Comparison of ENCODE assay signal across 14 cellular contexts in the genomic region with DNA sequence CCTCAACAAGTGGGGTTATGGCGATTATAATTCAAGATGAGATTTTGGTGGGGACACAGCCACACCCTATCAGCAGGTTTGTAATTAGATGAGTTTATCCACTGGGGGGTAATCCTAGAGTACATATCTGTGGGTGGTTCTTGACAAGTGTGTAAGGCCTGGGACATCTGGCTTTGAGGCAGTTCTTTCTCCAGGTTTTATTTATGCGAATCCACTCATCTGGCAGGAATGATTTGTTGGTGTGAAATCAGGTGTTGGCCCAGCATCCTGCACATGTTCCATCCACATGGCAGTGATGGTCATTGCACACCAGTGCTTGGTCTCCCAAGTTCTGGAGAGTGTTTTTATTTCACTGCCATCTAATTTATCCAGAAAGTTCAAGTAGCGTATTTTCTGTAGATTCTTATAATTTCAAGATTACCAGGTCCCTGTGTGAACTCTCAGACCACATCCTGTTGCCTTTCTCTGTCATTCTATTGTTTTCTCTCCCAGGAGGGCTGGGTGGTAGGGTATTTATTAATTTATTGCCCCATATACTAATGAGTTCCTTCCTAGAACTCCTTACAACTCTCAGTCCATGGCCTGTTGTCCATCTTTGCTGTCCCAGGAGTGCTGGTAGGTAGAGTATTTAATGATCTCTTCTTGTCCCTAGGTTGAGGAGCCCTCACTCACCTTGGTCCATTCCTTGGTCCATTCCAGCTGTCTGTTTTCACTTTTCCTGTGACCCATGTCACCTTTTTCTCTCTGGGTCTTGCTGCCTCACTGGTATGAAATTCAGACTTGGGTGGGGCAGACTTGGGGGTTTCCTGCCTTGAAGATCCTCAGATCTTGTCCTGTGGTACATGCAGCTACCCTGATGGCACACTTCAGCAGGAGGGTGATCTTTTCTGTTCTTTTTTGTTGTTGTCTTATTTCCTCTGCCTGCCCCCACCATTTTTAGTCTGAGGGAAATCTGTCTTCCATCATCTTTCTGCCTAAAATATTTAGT. TPM values are rescaled to one million over a fixed set of nuclear protein-coding genes. Genes with fewer than 3 reads are reported as not detected.
DNase-seq lines count a peak whose midpoint lies in the region; ATAC-seq, FAIRE-seq and TF ChIP-seq lines count a peak whose summit lies in the region.
"Had no signal": no experiment of that assay in that cellular context is flagged by ENCODE, and none has a peak within 500 bp of the region (broad histone marks: within the 10 kb centered on the region; RNA-seq: fewer than 3 reads in every experiment).

No MANE protein-coding gene starts in this region.

- H3K27me3 ChIP-seq in BLaER1 (no peaks in the 10 kb centered on the region), K562 (ENCODE audit: control insufficient read depth in 2 of 2, insufficient read depth in 2 of 2, low read length in 2 of 2) (no peaks in the 10 kb centered on the region)
- H3K27me3 ChIP-seq: esophagus squamous epithelium, testis had no signal

- H3K4me1 ChIP-seq in BLaER1 (peaks cover 16% of the 10 kb centered on the region), K562 (replicated peaks in 1 of 2; ENCODE audit: control insufficient read depth in 2 of 2, insufficient read depth in 2 of 2, low read length in 2 of 2) (peaks cover 0 to 7% of the 10 kb centered on the region in 2 experiments; a peak in 2 of 5 replicates)
- H3K4me1 ChIP-seq: testis had no signal

- TF ChIP-seq POLR2A in K562 (conservative IDR thresholded peaks at IDR 0.05), result no peak

- H2AFZ ChIP-seq in K562 (ENCODE audit: low read depth, low read length), result no peak overlapping the region

- peak overlapping the region; percentile 52 for H3K4me2 ChIP-seq in BLaER1
- no peak overlapping the region for H3K4me2 ChIP-seq in K562 (ENCODE audit: insufficient read depth, low read length)

- H3K36me3 ChIP-seq in BLaER1 (peaks cover 77% of the 10 kb centered on the region), K562 (ENCODE audit: control insufficient read depth, insufficient read depth, low read length) (peaks cover 22% of the 10 kb centered on the region; the same call in 2 of the 3 replicates)

- in situ Hi-C loops in K562 (cut with MboI), result no loop called here

- no peak for TF ChIP-seq CTCF in K562 (IDR thresholded peaks at IDR 0.05 in 2 of 3, conservative IDR thresholded peaks at IDR 0.05 in 1 of 3; ENCODE audit: insufficient read depth in 2 of 3, low read depth in 1 of 3, low read length in 3 of 3)

- no peaks in the 10 kb centered on the region for H3K9me1 ChIP-seq in K562 (ENCODE audit: control insufficient read depth, insufficient read depth, low read length)

- H3K27ac ChIP-seq in BLaER1, result no peak overlapping the region
- H3K27ac ChIP-seq in K562 (ENCODE audit: extremely low read depth, low read depth, low read length), result no peak overlapping the region
- H3K27ac ChIP-seq: esophagus squamous epithelium, testis had no signal

- no peak for TF ChIP-seq RAD21 in K562 (CRISPR knock-in tag; conservative IDR thresholded peaks at IDR 0.05 in 1 of 2, IDR thresholded peaks at IDR 0.05 in 1 of 2)

- H3K79me2 ChIP-seq in K562 (ENCODE audit: control insufficient read depth, insufficient read depth, low read length), result peaks cover 55% of the 10 kb centered on the region

- H3K9me3 ChIP-seq in BLaER1 (peaks cover 21% of the 10 kb centered on the region), K562 (replicated peaks; ENCODE audit: control insufficient read depth, insufficient read depth, low read depth, low read length) (no peaks in the 10 kb centered on the region)
- H3K9me3 ChIP-seq: esophagus squamous epithelium, testis had no signal

- peaks cover 40% of the 10 kb centered on the region for H4K20me1 ChIP-seq in BLaER1
- 0 out of 2 replicates have a peak, but pooled peaks cover 3% of the 10 kb centered on the region for H4K20me1 ChIP-seq in K562 (replicated peaks; ENCODE audit: control insufficient read depth, insufficient read depth, low read length)

- DNase-seq in GM19239 (ENCODE audit: insufficient read length, low spot score), result no peak
- DNase-seq in K562 (ENCODE audit: extremely low read depth in 1 of 4, low spot score in 3 of 4), result no peak
- no peak for DNase-seq in stimulated activated CD4-positive, alpha-beta T cell treated with anti-CD3 and anti-CD28 coated beads, Interleukin-15, amount 100 ng/mL, for 24 hours
- no peak for DNase-seq in amniotic stem cell (lab: John Stamatoyannopoulos, UW)
- DNase-seq in HCEC 1CT, result no peak
- DNase-seq: esophagus squamous epithelium, NCI-H2171, testis had no signal

- peak; percentile 78 for ATAC-seq in HG03571 (IDR thresholded peaks at IDR 0.05; ENCODE audit: unreplicated experiment)
- ATAC-seq in K562, result peak; percentile 21; the same call in 1 of the 3 replicates
- no peak for ATAC-seq in HG03039 (IDR thresholded peaks at IDR 0.05; ENCODE audit: unreplicated experiment)
- ATAC-seq: left lobe of liver had no signal

- intact Hi-C loops in K562 (cut with micrococcal nuclease), result no loop called here

- no peak overlapping the region for H3K4me3 ChIP-seq in BLaER1
- no peak overlapping the region for H3K4me3 ChIP-seq in K562
- H3K4me3 ChIP-seq: esophagus squamous epithelium, skin epidermis, testis had no signal

- BruUV-seq in K562 (replicated peaks; lab: Mats Ljungman, UMichigan), result no TSS peak

- CTCF ChIA-PET in K562 (lab: Yijun Ruan, JAX; ENCODE audit: low intra/inter-chr PET ratio), result no interaction called here

- FAIRE-seq in GM19239 (lab: Jason Lieb, UNC) (peak; percentile 76), K562 (lab: Jason Lieb, UNC) (no peak)
- FAIRE-seq: D721Med had no signal

- POLR2A ChIA-PET in K562 (lab: Yijun Ruan, JAX), result interaction anchor here (0.6 to 1.1 kb wide), 3 partner anchors 9 to 46 kb away, joined by 3 read pairs; no protein-coding TSS in a partner anchor

- H3K9ac ChIP-seq in BLaER1 (no peak overlapping the region), K562 (ENCODE audit: insufficient read depth in 1 of 2, low read depth in 2 of 2, low read length in 2 of 2) (no peak overlapping the region)

- WGBS in K562 (ENCODE audit: insufficient coverage, low coverage, missing lambda C conversion rate), result 75% methylated on average over 3 of the region's 3 CpGs

- TF ChIP-seq EP300 in K562 (IDR thresholded peaks at IDR 0.05; ENCODE audit: low read length), result no peak

TF ChIP-seq in K562, 482 proteins besides CTCF, POLR2A, EP300 and RAD21 (continues in another document):
- TF ChIP-seq U2AF1 (optimal IDR thresholded peaks at IDR 0.05; ENCODE audit: low read depth, low read length), result no peak
- TF ChIP-seq, protein P1, sequence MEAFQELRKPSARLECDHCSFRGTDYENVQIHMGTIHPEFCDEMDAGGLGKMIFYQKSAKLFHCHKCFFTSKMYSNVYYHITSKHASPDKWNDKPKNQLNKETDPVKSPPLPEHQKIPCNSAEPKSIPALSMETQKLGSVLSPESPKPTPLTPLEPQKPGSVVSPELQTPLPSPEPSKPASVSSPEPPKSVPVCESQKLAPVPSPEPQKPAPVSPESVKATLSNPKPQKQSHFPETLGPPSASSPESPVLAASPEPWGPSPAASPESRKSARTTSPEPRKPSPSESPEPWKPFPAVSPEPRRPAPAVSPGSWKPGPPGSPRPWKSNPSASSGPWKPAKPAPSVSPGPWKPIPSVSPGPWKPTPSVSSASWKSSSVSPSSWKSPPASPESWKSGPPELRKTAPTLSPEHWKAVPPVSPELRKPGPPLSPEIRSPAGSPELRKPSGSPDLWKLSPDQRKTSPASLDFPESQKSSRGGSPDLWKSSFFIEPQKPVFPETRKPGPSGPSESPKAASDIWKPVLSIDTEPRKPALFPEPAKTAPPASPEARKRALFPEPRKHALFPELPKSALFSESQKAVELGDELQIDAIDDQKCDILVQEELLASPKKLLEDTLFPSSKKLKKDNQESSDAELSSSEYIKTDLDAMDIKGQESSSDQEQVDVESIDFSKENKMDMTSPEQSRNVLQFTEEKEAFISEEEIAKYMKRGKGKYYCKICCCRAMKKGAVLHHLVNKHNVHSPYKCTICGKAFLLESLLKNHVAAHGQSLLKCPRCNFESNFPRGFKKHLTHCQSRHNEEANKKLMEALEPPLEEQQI (IDR thresholded peaks at IDR 0.05), result no peak
- no peak for TF ChIP-seq TAF9B (IDR thresholded peaks at IDR 0.05; ENCODE audit: partially characterized antibody)
- TF ChIP-seq YBX1 (IDR thresholded peaks at IDR 0.05), result no peak
- no peak for TF ChIP-seq FUS (optimal IDR thresholded peaks at IDR 0.05; ENCODE audit: low read depth, low read length)
- TF ChIP-seq, protein P2, sequence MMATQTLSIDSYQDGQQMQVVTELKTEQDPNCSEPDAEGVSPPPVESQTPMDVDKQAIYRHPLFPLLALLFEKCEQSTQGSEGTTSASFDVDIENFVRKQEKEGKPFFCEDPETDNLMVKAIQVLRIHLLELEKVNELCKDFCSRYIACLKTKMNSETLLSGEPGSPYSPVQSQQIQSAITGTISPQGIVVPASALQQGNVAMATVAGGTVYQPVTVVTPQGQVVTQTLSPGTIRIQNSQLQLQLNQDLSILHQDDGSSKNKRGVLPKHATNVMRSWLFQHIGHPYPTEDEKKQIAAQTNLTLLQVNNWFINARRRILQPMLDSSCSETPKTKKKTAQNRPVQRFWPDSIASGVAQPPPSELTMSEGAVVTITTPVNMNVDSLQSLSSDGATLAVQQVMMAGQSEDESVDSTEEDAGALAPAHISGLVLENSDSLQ (IDR thresholded peaks at IDR 0.05), result no peak
- TF ChIP-seq ZNF134 (CRISPR knock-in tag; conservative IDR thresholded peaks at IDR 0.05), result no peak
- TF ChIP-seq COPS2 (conservative IDR thresholded peaks at IDR 0.05), result no peak

RNA-seq across cellular contexts. Expression of a gene that starts 10.5 kb away (rescaled TPM):
- total RNA-seq in K562 (2011; cell fraction: chromatin; rRNA removed; ENCODE audit: low replicate concordance), result 8.4 and 9.2 TPM in 2 replicates
- total RNA-seq in K562 (2011; cell fraction: nucleolus; rRNA removed), result 8.0 and 11.1 TPM in 2 replicates
- total RNA-seq in K562 (2011; cell fraction: nucleoplasm; rRNA removed), result 10.6 and 21.0 TPM in 2 replicates
- total RNA-seq in K562 (2014; rRNA removed) (7.7 and 9.7 TPM in 2 replicates), K562 (2014; rRNA removed; fragmentation: Illumina TruSeq; extraction: Trizol) (25.7 and 27.1 TPM in 2 replicates), K562 (2015; rRNA removed; fragmentation: Illumina TruSeq; extraction: Trizol) (21.5 and 25.6 TPM in 2 replicates), K562 (2021) (25.9 and 26.1 TPM in 2 replicates)
- polyA plus RNA-seq in K562 (2011; rRNA removed) (21.8 and 27.7 TPM in 2 replicates), K562 (2014; fragmentation: Illumina TruSeq; extraction: Trizol) (23.8 and 28.0 TPM in 2 replicates), K562 (2014; fragmentation: Nextera tagmentation; extraction: Ambion mirVana) (1 to 10 TPM; 7.2 to 9.7 TPM), K562 (2014; rRNA removed) (25.9 and 27.8 TPM in 2 replicates)
- polyA plus RNA-seq in K562 (2011; cell fraction: cytosol; rRNA removed), result 6.7 and 9.2 TPM in 2 replicates
- 5.5 and 6.9 TPM in 2 replicates for polyA plus RNA-seq in K562 (2011; cell fraction: nucleus; rRNA removed)
- polyA plus RNA-seq in K562 (2012), result 27.7 and 49.2 TPM in 2 replicates
- polyA minus RNA-seq in K562 (2011; rRNA and poly(A)+ RNA removed), result 44.3 and 45.6 TPM in 2 replicates
- polyA minus RNA-seq in K562 (2011; cell fraction: cytosol; rRNA and poly(A)+ RNA removed), result 16.7 and 18.3 TPM in 2 replicates
- polyA minus RNA-seq in K562 (2011; cell fraction: nucleus; rRNA and poly(A)+ RNA removed), result 10.5 and 14.3 TPM in 2 replicates
